In the genomic region with DNA sequence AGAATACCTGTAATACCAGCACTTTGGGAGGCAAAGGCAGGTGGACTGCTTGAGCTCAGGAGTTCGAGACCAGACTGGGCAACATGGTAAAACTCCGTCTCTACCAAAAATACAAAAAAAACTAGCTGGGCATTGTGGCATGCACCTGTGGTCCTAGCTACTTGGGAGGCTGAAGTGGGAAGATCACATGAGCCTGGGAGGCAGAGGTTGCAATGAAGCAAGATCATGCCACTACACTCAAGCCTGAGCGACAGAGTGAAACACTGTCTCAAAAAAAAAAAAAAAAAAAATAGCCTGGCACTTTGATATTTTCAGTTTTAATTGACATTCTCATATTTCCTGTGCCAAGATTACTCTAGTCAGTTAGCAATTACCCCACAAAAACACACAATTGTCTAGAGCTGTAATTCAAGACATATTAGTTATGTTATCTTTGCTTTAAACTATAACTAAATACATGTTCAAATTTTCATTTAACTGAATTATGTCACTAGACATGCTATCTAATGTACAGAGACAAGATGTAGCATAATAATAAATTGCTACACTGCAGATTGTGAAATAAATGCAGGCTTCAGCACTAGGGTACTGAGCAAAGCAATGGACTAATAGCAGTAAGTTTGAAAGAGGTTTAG, we compare ENCODE assay signal across 14 cellular contexts.
"Had no signal": no experiment of that assay in that cellular context is flagged by ENCODE, and none has a peak within 500 bp of the region (broad histone marks: within the 10 kb centered on the region; RNA-seq: fewer than 3 reads in every experiment).

No MANE protein-coding gene starts in this region.

- H3K27me3 Mint-ChIP-seq: naive thymus-derived CD4-positive, alpha-beta T cell had no signal

- H3K27ac Mint-ChIP-seq: naive thymus-derived CD4-positive, alpha-beta T cell had no signal

- H3K36me3 ChIP-seq: ascending aorta, neutrophil, tibial nerve had no signal

- H3K27ac ChIP-seq: ascending aorta, epithelial cell of prostate, neutrophil, parathyroid adenoma, tibial nerve had no signal

- H3K4me1 Mint-ChIP-seq: naive thymus-derived CD4-positive, alpha-beta T cell had no signal

- H3K4me3 Mint-ChIP-seq: naive thymus-derived CD4-positive, alpha-beta T cell had no signal

- H3K9ac ChIP-seq: parathyroid adenoma had no signal

- H3K79me2 ChIP-seq: parathyroid adenoma had no signal

- H3K27me3 ChIP-seq: ascending aorta, neutrophil, tibial nerve had no signal

- H3K4me1 ChIP-seq: ascending aorta, parathyroid adenoma, tibial nerve had no signal

- H3K4me3 ChIP-seq: ascending aorta, mucosa of descending colon, tibial nerve had no signal

- H3K9me3 ChIP-seq: ascending aorta, mucosa of descending colon, neutrophil, tibial nerve had no signal

- H2AFZ ChIP-seq: parathyroid adenoma had no signal

- H3K36me3 Mint-ChIP-seq: naive thymus-derived CD4-positive, alpha-beta T cell had no signal

- DNase-seq: activated CD4-positive, CD25-positive, alpha-beta regulatory T cell treated with anti-CD3 and anti-CD28 coated beads, Interleukin-2, amount 50 U/mL, for 72 hours; activated naive CD4-positive, alpha-beta T cell treated with Interleukin-2 at 50 U/mL for 16 hours; mucosa of descending colon; naive thymus-derived CD4-positive, alpha-beta T cell; stimulated activated CD4-positive, alpha-beta T cell treated with anti-CD3 and anti-CD28 coated beads, Interleukin-15, amount 100 ng/mL, for 24 hours; stimulated activated CD4-positive, alpha-beta T cell treated with anti-CD3 and anti-CD28 coated beads, Interleukin-4, amount 100 ng/mL, for 24 hours; stimulated activated CD8-positive, alpha-beta memory T cell treated with anti-CD3 and anti-CD28 coated beads, Interleukin-4, amount 100 ng/mL, for 48 hours; stimulated activated naive CD4-positive, alpha-beta T cell treated with Interleukin-2 at 50 U/mL for 16 hours; substantia nigra had no signal

- ATAC-seq: naive thymus-derived CD4-positive, alpha-beta T cell had no signal
